ENCODE assay signal across 8 cellular contexts in genomic region chr2:17538022-17538843, GRCh38. TPM values are rescaled to one million over a fixed set of nuclear protein-coding genes. Genes with fewer than 3 reads are reported as not detected.
DNase-seq lines count a peak whose midpoint lies in the region; ATAC-seq and TF ChIP-seq lines count a peak whose summit lies in the region.
"Had no signal": no experiment of that assay in that cellular context is flagged by ENCODE, and none has a peak within 500 bp of the region (broad histone marks: within the 10 kb centered on the region; RNA-seq: fewer than 3 reads in every experiment).

No MANE protein-coding gene starts in this region.

- ATAC-seq in GM21515 (IDR thresholded peaks at IDR 0.05; ENCODE audit: unreplicated experiment) = peak; percentile 26
- no peak for ATAC-seq in natural killer cell

- peaks cover 24% of the 10 kb centered on the region for H3K79me2 ChIP-seq in neural progenitor cell (ENCODE audit: low read depth)

- peaks cover 15% of the 10 kb centered on the region for H3K4me1 ChIP-seq in neural progenitor cell

- H3K27ac Mint-ChIP-seq in neural progenitor cell (no peak overlapping the region), natural killer cell (no peak overlapping the region)

- H3K4me1 Mint-ChIP-seq in neural progenitor cell (peaks cover 36% of the 10 kb centered on the region), natural killer cell (no peaks in the 10 kb centered on the region)

- no peaks in the 10 kb centered on the region for H3K36me3 Mint-ChIP-seq in neural progenitor cell
- no peaks in the 10 kb centered on the region for H3K36me3 Mint-ChIP-seq in natural killer cell

- no peaks in the 10 kb centered on the region for H4K20me1 ChIP-seq in neural progenitor cell (ENCODE audit: low read depth)

- H3F3A ChIP-seq in neural progenitor cell (ENCODE audit: low read depth) = peaks cover 52% of the 10 kb centered on the region

- H2AFZ ChIP-seq in neural progenitor cell (replicated peaks) = peak overlapping the region; percentile 92

- DNase-seq in MG63 (no peak), epithelial cell of esophagus (ENCODE audit: low read depth) (peak; percentile 48), neural progenitor cell (ENCODE audit: low spot score) (peak; percentile 67), natural killer cell (no peak), SHP77 treated with DMSO at 0.1 percent for 48 hours (lab: John Stamatoyannopoulos, UW) (no peak)
- DNase-seq in effector CD4-positive, alpha-beta T cell = no peak

- H3K4me3 ChIP-seq in MG63 (peak overlapping the region; percentile 54), epithelial cell of esophagus (ENCODE audit: low read length) (peak overlapping the region; percentile 84), neural progenitor cell (peak overlapping the region; percentile 77)

- peak overlapping the region; percentile 99 for H3K4me2 ChIP-seq in neural progenitor cell

- H3K27ac ChIP-seq in neural progenitor cell = no peak overlapping the region
- H3K27ac ChIP-seq: VCaP had no signal

- H3K27me3 Mint-ChIP-seq in neural progenitor cell (ENCODE audit: insufficient read depth, low read depth) = peaks cover 32% of the 10 kb centered on the region
- H3K27me3 Mint-ChIP-seq in natural killer cell (ENCODE audit: low read depth in 2 of 2) = peaks cover 38 to 43% of the 10 kb centered on the region in 2 donors

- H3K9me3 Mint-ChIP-seq in neural progenitor cell (no peaks in the 10 kb centered on the region), natural killer cell (peaks cover 7 to 9% of the 10 kb centered on the region in 2 donors)

- peaks cover 4% of the 10 kb centered on the region; the same call in 1 of the 2 replicates for H3K27me3 ChIP-seq in MG63
- H3K27me3 ChIP-seq in neural progenitor cell = peaks cover 28% of the 10 kb centered on the region

- H3K4me3 Mint-ChIP-seq in neural progenitor cell = peak overlapping the region; percentile 88
- no peak overlapping the region for H3K4me3 Mint-ChIP-seq in natural killer cell

- TF ChIP-seq CTCF in epithelial cell of esophagus (IDR thresholded peaks at IDR 0.05; ENCODE audit: insufficient read depth, low read depth, low read length, missing control alignments) = no peak
- TF ChIP-seq CTCF in neural progenitor cell (IDR thresholded peaks at IDR 0.05) = no peak
- TF ChIP-seq CTCF in natural killer cell (IDR thresholded peaks at IDR 0.05) = no peak

- H3K9ac ChIP-seq in neural progenitor cell = no peak overlapping the region

- intact Hi-C loops in natural killer cell (cut with micrococcal nuclease) = no loop called here

- H3K36me3 ChIP-seq in MG63 (no peaks in the 10 kb centered on the region), neural progenitor cell (no peaks in the 10 kb centered on the region)

- H3K9me3 ChIP-seq in MG63 (no peaks in the 10 kb centered on the region), neural progenitor cell (ENCODE audit: low read depth) (no peaks in the 10 kb centered on the region)

RNA-seq across cellular contexts. Expression of gene VSNL1, which starts 2.3 kb away (rescaled TPM):
- total RNA-seq in MG63 (2014; rRNA removed; shearing (Covaris generic); ENCODE audit: low replicate concordance) = 0.66 and 30.3 TPM in 2 replicates
- total RNA-seq in neural progenitor cell (ENCODE audit: low replicate concordance) = 54.5 and 94.4 TPM in 2 replicates
- not detected for total RNA-seq in natural killer cell

RNA-seq across cellular contexts. Expression of gene RAD51AP2, which starts 20.0 kb away (rescaled TPM):
- total RNA-seq in MG63 (2014; rRNA removed; shearing (Covaris generic); ENCODE audit: low replicate concordance) = not detected in 2 replicates
- total RNA-seq in neural progenitor cell (ENCODE audit: low replicate concordance) = 0.31 and 1.2 TPM in 2 replicates
- total RNA-seq in natural killer cell = not detected

Comparison
In these comparisons a context has a peak if more than half of its experiments do, and no peak if none do; other contexts are left out.
1. DNase-seq: peak in epithelial cell of esophagus (single experiment) and neural progenitor cell (single experiment); none in MG63 (single experiment), effector CD4-positive, alpha-beta T cell (single experiment), natural killer cell (single experiment) and SHP77 treated with DMSO at 0.1 percent for 48 hours (single experiment).
2. Peak in every context shown above with its lines, with median percentiles within 50 percentile points of each other: H3K4me3 ChIP-seq.